1 cellular context compared by ENCODE assay signal in the genomic region with DNA sequence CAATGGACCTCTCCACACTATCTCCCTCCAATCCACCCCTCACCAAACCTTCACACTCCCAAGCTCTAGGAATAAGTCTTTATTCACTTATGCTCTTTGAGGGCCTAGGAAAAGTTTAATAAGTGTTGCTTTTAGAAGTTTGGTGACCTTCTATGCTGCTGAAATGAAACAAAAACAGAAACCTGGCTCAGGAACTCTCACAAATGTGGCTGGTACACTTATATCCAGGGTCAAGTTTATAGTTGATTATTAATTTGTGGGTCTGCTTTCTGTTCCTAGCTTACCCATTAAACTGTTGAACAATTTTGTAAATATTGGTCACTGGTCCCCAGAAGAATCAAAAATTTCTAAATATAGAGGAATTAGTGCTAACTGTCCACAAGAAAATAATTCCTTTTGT.
TF ChIP-seq lines count a peak whose summit lies in the region.

No MANE protein-coding gene starts in this region.

TF ChIP-seq in GM12878, 131 proteins besides CTCF, POLR2A, EP300 and RAD21 (continued from another document):
- TF ChIP-seq ZNF687 (IDR thresholded peaks at IDR 0.05) (0 out of 2 replicates have a peak, but pooled peaks have one; percentile 22), PAX8 (IDR thresholded peaks at IDR 0.05) (no peak), NR2C1 (IDR thresholded peaks at IDR 0.05) (peak; percentile 28; the same call in 1 of the 2 replicates), RELB (IDR thresholded peaks at IDR 0.05; ENCODE audit: low read depth) (no peak), NFIC (IDR thresholded peaks at IDR 0.05; ENCODE audit: low read depth, low read length) (no peak), ZBTB4 (CRISPR knock-in tag; IDR thresholded peaks at IDR 0.05) (no peak), KAT2A (conservative IDR thresholded peaks at IDR 0.05; ENCODE audit: control insufficient read depth, low read depth, low read length) (no peak), RB1 (IDR thresholded peaks at IDR 0.05; ENCODE audit: borderline replicate concordance) (no peak), ZBTB11 (CRISPR knock-in tag; IDR thresholded peaks at IDR 0.05) (no peak), IKZF1 (conservative IDR thresholded peaks at IDR 0.05) (no peak), RUNX3 (IDR thresholded peaks at IDR 0.05; ENCODE audit: low read length) (no peak; the same call in 1 of the 2 replicates), GATAD2B (conservative IDR thresholded peaks at IDR 0.05; ENCODE audit: low read depth) (no peak), MTA2 (IDR thresholded peaks at IDR 0.05; ENCODE audit: low read depth) (0 out of 2 replicates have a peak, but pooled peaks have one; percentile 33), NR2F1 (conservative IDR thresholded peaks at IDR 0.05) (peak; percentile 65), ETV6 (conservative IDR thresholded peaks at IDR 0.05 in 1 of 2, IDR thresholded peaks at IDR 0.05 in 1 of 2; ENCODE audit: borderline replicate concordance in 1 of 2, low read depth in 1 of 2) (no peak), ZNF622 (IDR thresholded peaks at IDR 0.05) (no peak), PAX5 (IDR thresholded peaks at IDR 0.05; ENCODE audit: borderline replicate concordance, low read depth, low read length) (no peak)
- TF ChIP-seq, protein P1, sequence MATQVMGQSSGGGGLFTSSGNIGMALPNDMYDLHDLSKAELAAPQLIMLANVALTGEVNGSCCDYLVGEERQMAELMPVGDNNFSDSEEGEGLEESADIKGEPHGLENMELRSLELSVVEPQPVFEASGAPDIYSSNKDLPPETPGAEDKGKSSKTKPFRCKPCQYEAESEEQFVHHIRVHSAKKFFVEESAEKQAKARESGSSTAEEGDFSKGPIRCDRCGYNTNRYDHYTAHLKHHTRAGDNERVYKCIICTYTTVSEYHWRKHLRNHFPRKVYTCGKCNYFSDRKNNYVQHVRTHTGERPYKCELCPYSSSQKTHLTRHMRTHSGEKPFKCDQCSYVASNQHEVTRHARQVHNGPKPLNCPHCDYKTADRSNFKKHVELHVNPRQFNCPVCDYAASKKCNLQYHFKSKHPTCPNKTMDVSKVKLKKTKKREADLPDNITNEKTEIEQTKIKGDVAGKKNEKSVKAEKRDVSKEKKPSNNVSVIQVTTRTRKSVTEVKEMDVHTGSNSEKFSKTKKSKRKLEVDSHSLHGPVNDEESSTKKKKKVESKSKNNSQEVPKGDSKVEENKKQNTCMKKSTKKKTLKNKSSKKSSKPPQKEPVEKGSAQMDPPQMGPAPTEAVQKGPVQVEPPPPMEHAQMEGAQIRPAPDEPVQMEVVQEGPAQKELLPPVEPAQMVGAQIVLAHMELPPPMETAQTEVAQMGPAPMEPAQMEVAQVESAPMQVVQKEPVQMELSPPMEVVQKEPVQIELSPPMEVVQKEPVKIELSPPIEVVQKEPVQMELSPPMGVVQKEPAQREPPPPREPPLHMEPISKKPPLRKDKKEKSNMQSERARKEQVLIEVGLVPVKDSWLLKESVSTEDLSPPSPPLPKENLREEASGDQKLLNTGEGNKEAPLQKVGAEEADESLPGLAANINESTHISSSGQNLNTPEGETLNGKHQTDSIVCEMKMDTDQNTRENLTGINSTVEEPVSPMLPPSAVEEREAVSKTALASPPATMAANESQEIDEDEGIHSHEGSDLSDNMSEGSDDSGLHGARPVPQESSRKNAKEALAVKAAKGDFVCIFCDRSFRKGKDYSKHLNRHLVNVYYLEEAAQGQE (IDR thresholded peaks at IDR 0.05; ENCODE audit: low read depth, low read length), result no peak
- TF ChIP-seq, protein P2, sequence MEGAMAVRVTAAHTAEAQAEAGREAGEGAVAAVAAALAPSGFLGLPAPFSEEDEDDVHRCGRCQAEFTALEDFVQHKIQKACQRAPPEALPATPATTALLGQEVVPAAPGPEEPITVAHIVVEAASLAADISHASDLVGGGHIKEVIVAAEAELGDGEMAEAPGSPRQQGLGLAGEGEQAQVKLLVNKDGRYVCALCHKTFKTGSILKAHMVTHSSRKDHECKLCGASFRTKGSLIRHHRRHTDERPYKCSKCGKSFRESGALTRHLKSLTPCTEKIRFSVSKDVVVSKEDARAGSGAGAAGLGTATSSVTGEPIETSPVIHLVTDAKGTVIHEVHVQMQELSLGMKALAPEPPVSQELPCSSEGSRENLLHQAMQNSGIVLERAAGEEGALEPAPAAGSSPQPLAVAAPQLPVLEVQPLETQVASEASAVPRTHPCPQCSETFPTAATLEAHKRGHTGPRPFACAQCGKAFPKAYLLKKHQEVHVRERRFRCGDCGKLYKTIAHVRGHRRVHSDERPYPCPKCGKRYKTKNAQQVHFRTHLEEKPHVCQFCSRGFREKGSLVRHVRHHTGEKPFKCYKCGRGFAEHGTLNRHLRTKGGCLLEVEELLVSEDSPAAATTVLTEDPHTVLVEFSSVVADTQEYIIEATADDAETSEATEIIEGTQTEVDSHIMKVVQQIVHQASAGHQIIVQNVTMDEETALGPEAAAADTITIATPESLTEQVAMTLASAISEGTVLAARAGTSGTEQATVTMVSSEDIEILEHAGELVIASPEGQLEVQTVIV (IDR thresholded peaks at IDR 0.05; ENCODE audit: borderline replicate concordance, partially characterized antibody), result no peak
TF ChIP-seq in GM12878: peak in this region for 4.
